24 cellular contexts compared by ENCODE assay signal in the genomic region with DNA sequence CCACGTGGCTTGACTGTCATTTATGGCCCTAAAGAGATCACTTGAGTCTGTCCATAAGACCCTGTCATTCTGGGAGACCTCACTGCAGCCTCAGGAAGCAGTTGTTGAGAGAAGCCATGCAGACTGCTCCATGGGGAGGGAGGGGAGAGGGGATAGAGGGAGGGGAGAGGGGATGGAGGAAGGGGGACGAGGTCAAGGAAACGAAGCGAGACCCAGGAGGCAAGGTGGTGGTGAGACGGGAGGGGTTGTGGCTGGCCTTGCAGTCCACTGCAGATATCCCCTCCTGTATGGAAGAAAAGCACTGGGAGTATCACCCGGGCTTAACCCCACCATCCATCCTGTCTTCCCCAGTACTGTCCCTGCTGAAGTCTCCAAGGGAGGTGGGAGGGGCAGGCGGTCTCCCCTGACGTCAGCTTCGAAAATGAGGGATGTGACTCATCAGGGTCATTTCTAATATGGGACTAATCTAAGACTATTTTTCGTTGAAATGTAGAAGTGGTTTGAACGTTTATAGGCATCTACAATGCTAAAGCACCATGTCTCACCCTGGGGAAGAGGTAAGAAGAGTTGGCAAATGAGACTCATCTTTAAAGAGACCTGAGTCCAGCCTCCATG. TPM values are rescaled to one million over a fixed set of nuclear protein-coding genes. Genes with fewer than 3 reads are reported as not detected.
A peak's percentile ranks its signal among the peaks of the same experiment; 100 is the strongest.
DNase-seq lines count a peak whose midpoint lies in the region; ATAC-seq, FAIRE-seq and TF ChIP-seq lines count a peak whose summit lies in the region.
"Had no signal": no experiment of that assay in that cellular context is flagged by ENCODE, and none has a peak within 500 bp of the region (broad histone marks: within the 10 kb centered on the region; RNA-seq: fewer than 3 reads in every experiment).

No MANE protein-coding gene starts in this region.

- no peak for ATAC-seq in HG02571 (IDR thresholded peaks at IDR 0.05; ENCODE audit: unreplicated experiment)
- ATAC-seq: activated CD8-positive, alpha-beta T cell treated with anti-CD3 and anti-CD28 coated beads for 36 hours; activated T-cell treated with anti-CD3 and anti-CD28 coated beads, Interleukin-2, amount 50 U/mL, for 4 hours; body of pancreas; stimulated activated naive B cell treated with anti-CD40 and anti-IgM and Interleukin-4, amounts not matched to agents 10 μg/mL and 1 μg/mL and 100 μg/mL, for 72 hours had no signal

- H4K20me1 ChIP-seq in Loucy (ENCODE audit: insufficient read depth, low read length, poor library complexity, severe bottlenecking) (no peaks in the 10 kb centered on the region), astrocyte (ENCODE audit: insufficient read depth, low read length) (no peaks in the 10 kb centered on the region)

- H3K4me1 Mint-ChIP-seq in astrocyte (ENCODE audit: low read depth, unreplicated experiment) (peaks cover 16% of the 10 kb centered on the region), nephron progenitor cell (peaks cover 36% of the 10 kb centered on the region)

- H3F3A ChIP-seq in Loucy (ENCODE audit: low read depth), result 0 out of 2 replicates have a peak, but pooled peaks cover 3% of the 10 kb centered on the region

- H3K27me3 ChIP-seq in Loucy (ENCODE audit: insufficient read depth, low read length, poor library complexity, severe bottlenecking) (no peaks in the 10 kb centered on the region), astrocyte (ENCODE audit: insufficient read depth, low read length) (peaks cover 8% of the 10 kb centered on the region)

- TF ChIP-seq CTCF in Loucy (conservative IDR thresholded peaks at IDR 0.05; ENCODE audit: low read length), result no peak
- TF ChIP-seq CTCF in astrocyte (IDR thresholded peaks at IDR 0.05; ENCODE audit: insufficient read depth, low read depth, low read length), result no peak
- TF ChIP-seq CTCF in nephron progenitor cell (IDR thresholded peaks at IDR 0.05), result no peak

- H3K36me3 ChIP-seq in Loucy (ENCODE audit: insufficient read depth, low read length) (no peaks in the 10 kb centered on the region), astrocyte (ENCODE audit: insufficient read depth, low read length) (no peaks in the 10 kb centered on the region)
- H3K36me3 ChIP-seq: thyroid gland had no signal

- no peak overlapping the region for H3K27ac Mint-ChIP-seq in astrocyte (ENCODE audit: unreplicated experiment)
- no peak overlapping the region for H3K27ac Mint-ChIP-seq in nephron progenitor cell
- H3K27ac Mint-ChIP-seq: activated CD8-positive, alpha-beta T cell treated with anti-CD3 and anti-CD28 coated beads for 36 hours; activated naive CD4-positive, alpha-beta T cell treated with anti-CD3 and anti-CD28 coated beads, Interleukin-2, amount 50 U/mL, for 24 hours; memory B cell; nephron; stimulated activated naive B cell treated with anti-CD40 and anti-IgM and Interleukin-4, amounts not matched to agents 10 μg/mL and 1 μg/mL and 100 μg/mL, for 72 hours; T-helper 1 cell treated with Interleukin-12 subunit alpha and Interleukin-12 subunit beta and Interleukin-4 antibody, amounts not matched to agents 30 μg/mL and 1 μg/mL, for 36 hours had no signal

- no peak overlapping the region for H3K27ac ChIP-seq in astrocyte (ENCODE audit: low read depth, low read length)
- H3K27ac ChIP-seq: 22Rv1, body of pancreas, thyroid gland had no signal

- H3K4me2 ChIP-seq in Loucy (ENCODE audit: low read depth, low read length, poor library complexity, severe bottlenecking), result peak overlapping the region; percentile 37
- no peak overlapping the region for H3K4me2 ChIP-seq in astrocyte (ENCODE audit: low read length)

- no peak for FAIRE-seq in astrocyte (lab: Jason Lieb, UNC)
- FAIRE-seq: keratinocyte had no signal

- H2AFZ ChIP-seq in Loucy (ENCODE audit: low read length) (no peak overlapping the region), astrocyte (ENCODE audit: low read depth, low read length) (no peak overlapping the region)

- no peaks in the 10 kb centered on the region for H3K9me3 ChIP-seq in Loucy (ENCODE audit: insufficient read depth, low read depth, low read length)
- H3K9me3 ChIP-seq in astrocyte (ENCODE audit: insufficient read depth, low read depth, low read length), result no peaks in the 10 kb centered on the region
- H3K9me3 ChIP-seq: body of pancreas, thyroid gland had no signal

- H3K4me3 Mint-ChIP-seq in astrocyte (ENCODE audit: unreplicated experiment), result no peak overlapping the region
- no peak overlapping the region for H3K4me3 Mint-ChIP-seq in nephron progenitor cell
- H3K4me3 Mint-ChIP-seq: activated CD8-positive, alpha-beta T cell treated with anti-CD3 and anti-CD28 coated beads for 36 hours; activated naive CD4-positive, alpha-beta T cell treated with anti-CD3 and anti-CD28 coated beads, Interleukin-2, amount 50 U/mL, for 24 hours; activated T-cell treated with anti-CD3 and anti-CD28 coated beads, Interleukin-2, amount 50 U/mL, for 4 hours; memory B cell; nephron; stimulated activated naive B cell treated with anti-CD40 and anti-IgM and Interleukin-4, amounts not matched to agents 10 μg/mL and 1 μg/mL and 100 μg/mL, for 72 hours; T-helper 1 cell treated with Interleukin-12 subunit alpha and Interleukin-12 subunit beta and Interleukin-4 antibody, amounts not matched to agents 30 μg/mL and 1 μg/mL, for 36 hours had no signal

- peak; percentile 45 for DNase-seq in DMS53 (lab: John Stamatoyannopoulos, UW)
- no peak for DNase-seq in DMS53 treated with DMSO at 0.1 percent for 48 hours (lab: John Stamatoyannopoulos, UW; ENCODE audit: unreplicated experiment)
- peak; percentile 14 for DNase-seq in astrocyte (ENCODE audit: low read depth)
- peak; percentile 20 for DNase-seq in nephron progenitor cell
- DNase-seq in NCI-H2196 (lab: John Stamatoyannopoulos, UW; ENCODE audit: unreplicated experiment), result no peak
- no peak for DNase-seq in NCI-H1694 (lab: John Stamatoyannopoulos, UW)
- DNase-seq: activated CD8-positive, alpha-beta T cell treated with anti-CD3 and anti-CD28 coated beads for 36 hours; activated T-cell treated with anti-CD3 and anti-CD28 coated beads, Interleukin-2, amount 50 U/mL, for 4 hours; body of pancreas; C1 segment of cervical spinal cord; dermis blood vessel endothelial cell; DMS153; NCI-H1436 treated with DMSO at 0.1 percent for 48 hours; SHP77 treated with DMSO at 0.1 percent for 48 hours; stimulated activated naive B cell treated with anti-CD40 and anti-IgM and Interleukin-4, amounts not matched to agents 10 μg/mL and 1 μg/mL and 100 μg/mL, for 72 hours; thyroid gland had no signal

- peaks cover 5% of the 10 kb centered on the region for H3K27me3 Mint-ChIP-seq in astrocyte (ENCODE audit: low read depth, unreplicated experiment)
- peaks cover 73% of the 10 kb centered on the region for H3K27me3 Mint-ChIP-seq in nephron progenitor cell (ENCODE audit: low read depth, poor library complexity)

- no peaks in the 10 kb centered on the region for H3K79me2 ChIP-seq in Loucy (ENCODE audit: insufficient read depth, low read length)
- no peaks in the 10 kb centered on the region for H3K79me2 ChIP-seq in astrocyte (ENCODE audit: insufficient read depth, low read length)

- H3K36me3 Mint-ChIP-seq in astrocyte (ENCODE audit: low read depth, unreplicated experiment), result no peaks in the 10 kb centered on the region
- H3K36me3 Mint-ChIP-seq in nephron progenitor cell (ENCODE audit: low read depth), result no peaks in the 10 kb centered on the region
- H3K36me3 Mint-ChIP-seq: activated naive CD4-positive, alpha-beta T cell treated with anti-CD3 and anti-CD28 coated beads, Interleukin-2, amount 50 U/mL, for 24 hours; memory B cell had no signal

- H3K4me1 ChIP-seq in Loucy (ENCODE audit: insufficient read depth, low read length, poor library complexity, severe bottlenecking), result peaks cover 38% of the 10 kb centered on the region
- no peaks in the 10 kb centered on the region for H3K4me1 ChIP-seq in astrocyte (ENCODE audit: insufficient read depth, low read length)

- no peaks in the 10 kb centered on the region for H3K9me2 ChIP-seq in Loucy (replicated peaks; ENCODE audit: low read depth, low read length)

- no peaks in the 10 kb centered on the region for H3K9me3 Mint-ChIP-seq in astrocyte (ENCODE audit: unreplicated experiment)
- peaks cover 29% of the 10 kb centered on the region for H3K9me3 Mint-ChIP-seq in nephron progenitor cell
- H3K9me3 Mint-ChIP-seq: activated CD8-positive, alpha-beta T cell treated with anti-CD3 and anti-CD28 coated beads for 36 hours; activated naive CD4-positive, alpha-beta T cell treated with anti-CD3 and anti-CD28 coated beads, Interleukin-2, amount 50 U/mL, for 24 hours; activated T-cell treated with anti-CD3 and anti-CD28 coated beads, Interleukin-2, amount 50 U/mL, for 4 hours; memory B cell; nephron; T-helper 1 cell treated with Interleukin-12 subunit alpha and Interleukin-12 subunit beta and Interleukin-4 antibody, amounts not matched to agents 30 μg/mL and 1 μg/mL, for 36 hours had no signal

- H3K4me3 ChIP-seq in Loucy (ENCODE audit: low read length, poor library complexity, severe bottlenecking) (no peak overlapping the region), astrocyte (ENCODE audit: insufficient read depth, low read depth, low read length) (no peak overlapping the region)
- H3K4me3 ChIP-seq: body of pancreas, thyroid gland had no signal

- H3K9ac ChIP-seq in Loucy (ENCODE audit: low read depth, low read length, poor library complexity, severe bottlenecking) (no peak overlapping the region), astrocyte (ENCODE audit: low read length) (no peak overlapping the region)

RNA-seq across cellular contexts. Expression of a gene that starts 5.6 kb away (rescaled TPM):
- 1.7 and 4.6 TPM in 2 replicates for total RNA-seq in astrocyte
- total RNA-seq: activated CD8-positive, alpha-beta T cell treated with anti-CD3 and anti-CD28 coated beads for 36 hours; activated T-cell treated with anti-CD3 and anti-CD28 coated beads, Interleukin-2, amount 50 U/mL, for 4 hours; dermis blood vessel endothelial cell had no signal

RNA-seq across cellular contexts. Expression of a gene that starts 55.0 kb away (rescaled TPM):
- 17.4 and 19.9 TPM in 2 replicates for total RNA-seq in astrocyte

RNA-seq across cellular contexts. Expression of a gene that starts 56.3 kb away (rescaled TPM):
- total RNA-seq in astrocyte, result not detected in 2 replicates
- total RNA-seq: activated CD8-positive, alpha-beta T cell treated with anti-CD3 and anti-CD28 coated beads for 36 hours; body of pancreas; dermis blood vessel endothelial cell had no signal

Comparison
In these comparisons a context has a peak if more than half of its experiments do, and no peak if none do; other contexts are left out.
1. DNase-seq: peak in DMS53 (single experiment), astrocyte (single experiment) and nephron progenitor cell (single experiment); none in DMS53 treated with DMSO at 0.1 percent for 48 hours (single experiment), NCI-H2196 (single experiment) and NCI-H1694 (single experiment).